Comparison of ENCODE assay signal across 8 cellular contexts in the genomic region with DNA sequence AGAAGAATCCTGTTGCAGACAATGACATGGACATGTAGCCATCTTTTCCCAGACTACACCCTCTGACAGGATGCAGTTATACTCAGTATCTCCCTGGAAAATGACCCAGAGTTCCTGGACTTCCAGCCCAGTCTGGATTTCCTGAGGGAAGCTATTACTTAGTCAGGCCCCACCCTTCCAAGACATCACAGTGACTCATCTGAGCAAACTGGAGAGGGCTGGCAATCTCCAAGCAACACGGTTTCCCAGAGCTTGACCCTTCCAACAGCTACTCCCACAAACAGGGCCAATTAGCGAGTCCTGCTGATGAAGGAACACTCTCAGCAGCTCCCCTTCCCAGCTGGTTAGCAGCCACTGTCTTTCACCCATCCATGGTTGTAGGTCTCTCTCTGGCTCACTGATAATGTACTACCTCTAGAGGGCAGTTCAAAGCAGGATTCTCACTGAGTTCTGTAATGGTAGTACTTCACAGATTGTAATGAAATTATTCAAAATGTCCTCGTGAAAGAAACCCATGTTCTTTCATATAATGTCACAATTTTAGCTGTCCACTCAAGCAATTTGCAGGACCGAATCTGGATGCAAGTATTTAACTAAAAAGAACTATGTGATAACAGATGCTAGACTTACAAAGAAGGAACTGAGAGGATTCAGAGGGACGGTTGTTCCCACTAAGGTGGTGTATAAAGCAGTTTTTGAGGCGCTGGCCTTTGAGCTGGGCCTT.
DNase-seq lines count a peak whose midpoint lies in the region; ATAC-seq lines count a peak whose summit lies in the region.

No MANE protein-coding gene starts in this region.

- peak in 1 of 2 donors; percentile 5 for DNase-seq in activated T-cell treated with anti-CD3 and anti-CD28 coated beads, Interleukin-2, amount 50 U/mL, for 72 hours
- DNase-seq in activated T-cell treated with anti-CD3 and anti-CD28 coated beads, Interleukin-2, amount 50 U/mL, for 24 hours, result no peak
- DNase-seq in H7, result peak; percentile 67
- peak; percentile 11 to 19 for DNase-seq in NCI-H187 (lab: John Stamatoyannopoulos, UW)
- peak; percentile 75 for DNase-seq in astrocyte of the hippocampus (ENCODE audit: low read depth, low spot score)
- no peak for DNase-seq in stimulated activated naive CD4-positive, alpha-beta T cell treated with Interleukin-2 at 50 U/mL for 16 hours (lab: John Stamatoyannopoulos, UW)

- H3K27me3 ChIP-seq in H7 (ENCODE audit: control insufficient read depth, insufficient read depth, low read length) (no peaks in the 10 kb centered on the region), iPS-20b (ENCODE audit: insufficient read depth, low read length) (no peaks in the 10 kb centered on the region), skeletal muscle satellite cell (ENCODE audit: control insufficient read depth, insufficient read depth, low read length) (no peaks in the 10 kb centered on the region)

- H3K4me3 Mint-ChIP-seq in activated T-cell treated with anti-CD3 and anti-CD28 coated beads, Interleukin-2, amount 50 U/mL, for 72 hours, result no peak overlapping the region
- H3K4me3 Mint-ChIP-seq in activated T-cell treated with anti-CD3 and anti-CD28 coated beads, Interleukin-2, amount 50 U/mL, for 24 hours, result no peak overlapping the region

- H3K9me3 ChIP-seq in iPS-20b (ENCODE audit: insufficient read depth, low read depth, low read length) (no peaks in the 10 kb centered on the region), skeletal muscle satellite cell (replicated peaks; ENCODE audit: low read length) (no peaks in the 10 kb centered on the region)

- peak overlapping the region; percentile 59 for H3K4me2 ChIP-seq in skeletal muscle satellite cell (ENCODE audit: low read length)

- no peaks in the 10 kb centered on the region for H3K27me3 Mint-ChIP-seq in activated T-cell treated with anti-CD3 and anti-CD28 coated beads, Interleukin-2, amount 50 U/mL, for 72 hours (ENCODE audit: low read depth)
- H3K27me3 Mint-ChIP-seq in activated T-cell treated with anti-CD3 and anti-CD28 coated beads, Interleukin-2, amount 50 U/mL, for 24 hours, result no peaks in the 10 kb centered on the region

- H3K4me1 ChIP-seq in iPS-20b (ENCODE audit: insufficient read depth, low read length), result peaks cover 5% of the 10 kb centered on the region; the same call in 1 of the 2 replicates
- peaks cover 19% of the 10 kb centered on the region for H3K4me1 ChIP-seq in skeletal muscle satellite cell (ENCODE audit: control insufficient read depth, insufficient read depth, low read length)

- H3K4me1 Mint-ChIP-seq in activated T-cell treated with anti-CD3 and anti-CD28 coated beads, Interleukin-2, amount 50 U/mL, for 72 hours (ENCODE audit: low read depth), result peaks cover 11% of the 10 kb centered on the region
- H3K4me1 Mint-ChIP-seq in activated T-cell treated with anti-CD3 and anti-CD28 coated beads, Interleukin-2, amount 50 U/mL, for 24 hours (ENCODE audit: low read depth), result no peaks in the 10 kb centered on the region

- H3K4me3 ChIP-seq in H7 (ENCODE audit: insufficient read depth, low read depth, low read length) (no peak overlapping the region), iPS-20b (ENCODE audit: low read length) (no peak overlapping the region), skeletal muscle satellite cell (ENCODE audit: low read length) (no peak overlapping the region)

- no peak overlapping the region for H3K27ac ChIP-seq in iPS-20b (ENCODE audit: low read length)

- peak; percentile 79 to 83 for ATAC-seq in activated T-cell treated with anti-CD3 and anti-CD28 coated beads, Interleukin-2, amount 50 U/mL, for 72 hours (replicated peaks in 1 of 2)

- no peak overlapping the region for H3K27ac Mint-ChIP-seq in activated T-cell treated with anti-CD3 and anti-CD28 coated beads, Interleukin-2, amount 50 U/mL, for 72 hours
- H3K27ac Mint-ChIP-seq in activated T-cell treated with anti-CD3 and anti-CD28 coated beads, Interleukin-2, amount 50 U/mL, for 24 hours, result no peak overlapping the region

- H3K36me3 Mint-ChIP-seq in activated T-cell treated with anti-CD3 and anti-CD28 coated beads, Interleukin-2, amount 50 U/mL, for 72 hours (ENCODE audit: insufficient read depth in 2 of 2), result no peaks in the 10 kb centered on the region
- H3K36me3 Mint-ChIP-seq in activated T-cell treated with anti-CD3 and anti-CD28 coated beads, Interleukin-2, amount 50 U/mL, for 24 hours (ENCODE audit: low read depth), result no peaks in the 10 kb centered on the region

- H3K9ac ChIP-seq in iPS-20b (ENCODE audit: low read depth, low read length) (peak overlapping the region; percentile 22; the same call in 1 of the 2 replicates), skeletal muscle satellite cell (ENCODE audit: low read depth, low read length) (peak overlapping the region; percentile 45)

- H3K36me3 ChIP-seq in H7 (replicated peaks; ENCODE audit: control insufficient read depth, insufficient read depth, low read length), result no peaks in the 10 kb centered on the region
- no peaks in the 10 kb centered on the region for H3K36me3 ChIP-seq in iPS-20b (ENCODE audit: insufficient read depth, low read depth, low read length)
- H3K36me3 ChIP-seq in skeletal muscle satellite cell (ENCODE audit: insufficient read depth, low read length), result no peaks in the 10 kb centered on the region

- H3K9me3 Mint-ChIP-seq in activated T-cell treated with anti-CD3 and anti-CD28 coated beads, Interleukin-2, amount 50 U/mL, for 72 hours, result no peaks in the 10 kb centered on the region
- H3K9me3 Mint-ChIP-seq in activated T-cell treated with anti-CD3 and anti-CD28 coated beads, Interleukin-2, amount 50 U/mL, for 24 hours, result no peaks in the 10 kb centered on the region

Comparison
In these comparisons a context has a peak if more than half of its experiments do, and no peak if none do; other contexts are left out.
1. DNase-seq: peak in H7 (single experiment), NCI-H187 (2 of 2) and astrocyte of the hippocampus (single experiment); none in activated T-cell treated with anti-CD3 and anti-CD28 coated beads, Interleukin-2, amount 50 U/mL, for 24 hours (single experiment) and stimulated activated naive CD4-positive, alpha-beta T cell treated with Interleukin-2 at 50 U/mL for 16 hours (single experiment).